In genomic region chr10:26950934-26951333, GRCh38 we compare ENCODE assay signal across 20 cellular contexts.
A peak's percentile ranks its signal among the peaks of the same experiment; 100 is the strongest.
DNase-seq lines count a peak whose midpoint lies in the region; ATAC-seq and TF ChIP-seq lines count a peak whose summit lies in the region.
"Had no signal": no experiment of that assay in that cellular context is flagged by ENCODE, and none has a peak within 500 bp of the region (broad histone marks: within the 10 kb centered on the region; RNA-seq: fewer than 3 reads in every experiment).

No MANE protein-coding gene starts in this region.

- TF ChIP-seq CTCF in OCI-LY3 (IDR thresholded peaks at IDR 0.05; ENCODE audit: low read depth, low read length) = no peak
- TF ChIP-seq CTCF in chondrocyte (IDR thresholded peaks at IDR 0.05) = no peak
- no peak for TF ChIP-seq CTCF in vagina (IDR thresholded peaks at IDR 0.05)

- peaks cover 11% of the 10 kb centered on the region for H3K9me3 Mint-ChIP-seq in chondrocyte (ENCODE audit: low read depth)

- no peak for TF ChIP-seq POLR2A in vagina (IDR thresholded peaks at IDR 0.05)

- no peak overlapping the region for H3K9ac ChIP-seq in OCI-LY3 (ENCODE audit: low read length)

- H4K20me1 ChIP-seq in OCI-LY3 (ENCODE audit: insufficient read depth, low read length) = no peaks in the 10 kb centered on the region

- intact Hi-C loops in vagina (cut with DNase I) = no loop called here

- H3K27me3 Mint-ChIP-seq in chondrocyte (ENCODE audit: low read depth) = peaks cover 5% of the 10 kb centered on the region

- peak overlapping the region; percentile 29; the same call in 1 of the 2 replicates for H3K4me2 ChIP-seq in OCI-LY3 (ENCODE audit: low read length)

- H3K9me3 ChIP-seq in OCI-LY3 (ENCODE audit: insufficient read depth, low read length) = no peaks in the 10 kb centered on the region
- H3K9me3 ChIP-seq in vagina = no peaks in the 10 kb centered on the region
- H3K9me3 ChIP-seq: breast epithelium, right lobe of liver had no signal

- H3K27me3 ChIP-seq in OCI-LY3 (ENCODE audit: low read depth, low read length) = no peaks in the 10 kb centered on the region
- H3K27me3 ChIP-seq in vagina = no peaks in the 10 kb centered on the region
- H3K27me3 ChIP-seq: breast epithelium, right lobe of liver had no signal

- H3K4me1 ChIP-seq in OCI-LY3 (ENCODE audit: low read length) (peaks cover 18% of the 10 kb centered on the region), vagina (no peaks in the 10 kb centered on the region)
- H3K4me1 ChIP-seq: breast epithelium, right lobe of liver had no signal

- H2AFZ ChIP-seq in OCI-LY3 (ENCODE audit: low read depth, low read length) = no peak overlapping the region

- peaks cover 2% of the 10 kb centered on the region for H3K36me3 Mint-ChIP-seq in chondrocyte (ENCODE audit: low read depth)
- H3K36me3 Mint-ChIP-seq: CD14-positive monocyte had no signal

- H3K36me3 ChIP-seq in OCI-LY3 (replicated peaks; ENCODE audit: low read depth, low read length) (no peaks in the 10 kb centered on the region), vagina (no peaks in the 10 kb centered on the region)
- H3K36me3 ChIP-seq: breast epithelium, right lobe of liver had no signal

- H3K79me2 ChIP-seq in OCI-LY3 (ENCODE audit: low read length) = no peaks in the 10 kb centered on the region

- no peaks in the 10 kb centered on the region for H3K4me1 Mint-ChIP-seq in chondrocyte (ENCODE audit: low read depth)

- ATAC-seq in GM18511 (IDR thresholded peaks at IDR 0.05; ENCODE audit: unreplicated experiment) (peak; percentile 88), GM21786 (IDR thresholded peaks at IDR 0.05; ENCODE audit: unreplicated experiment) (peak; percentile 56), HG03354 (IDR thresholded peaks at IDR 0.05; ENCODE audit: poor library complexity, severe bottlenecking, unreplicated experiment) (peak; percentile 88), HG03280 (IDR thresholded peaks at IDR 0.05; ENCODE audit: unreplicated experiment) (no peak)
- ATAC-seq: right lobe of liver had no signal

- no peak for DNase-seq in stimulated activated CD8-positive, alpha-beta memory T cell treated with anti-CD3 and anti-CD28 coated beads, Interleukin-4, amount 100 ng/mL, for 48 hours
- DNase-seq in chondrocyte (ENCODE audit: low spot score) (no peak), vagina (ENCODE audit: extremely low spot score in 2 of 2) (no peak)
- DNase-seq: ACHN; dermis blood vessel endothelial cell; DMS 273 treated with DMSO at 0.1 percent for 48 hours; NCI-H1092 treated with DMSO at 0.1 percent for 48 hours; NCI-H2081 treated with DMSO at 0.1 percent for 48 hours; NCI-H510A; right lobe of liver; stimulated activated CD4-positive, alpha-beta T cell treated with anti-CD3 and anti-CD28 coated beads, Interleukin-15, amount 100 ng/mL, for 24 hours; SW 1271 had no signal

- H3K4me3 Mint-ChIP-seq in chondrocyte (ENCODE audit: unreplicated experiment) = no peak overlapping the region
- H3K4me3 Mint-ChIP-seq: CD14-positive monocyte had no signal

- H3K27ac ChIP-seq in OCI-LY3 (ENCODE audit: low read length) (no peak overlapping the region; the same call in 1 of the 2 replicates), vagina (no peak overlapping the region)
- H3K27ac ChIP-seq: breast epithelium, right lobe of liver had no signal

- H3K4me3 ChIP-seq in OCI-LY3 (ENCODE audit: low read length) (no peak overlapping the region), vagina (no peak overlapping the region)
- H3K4me3 ChIP-seq: breast epithelium, right lobe of liver had no signal

- no peak overlapping the region for H3K27ac Mint-ChIP-seq in chondrocyte (ENCODE audit: unreplicated experiment)
- H3K27ac Mint-ChIP-seq: activated T-helper 2 cell treated with anti-CD3 and anti-CD28 coated beads, Interferon-gamma antibody, Interleukin-2, Interleukin-4, amounts not matched to agents 10 μg/mL and 5 μg/mL and 100 μg/mL, durations not matched to agents 14 hours and 24 hours and 36 hours had no signal
